In the genomic region with DNA sequence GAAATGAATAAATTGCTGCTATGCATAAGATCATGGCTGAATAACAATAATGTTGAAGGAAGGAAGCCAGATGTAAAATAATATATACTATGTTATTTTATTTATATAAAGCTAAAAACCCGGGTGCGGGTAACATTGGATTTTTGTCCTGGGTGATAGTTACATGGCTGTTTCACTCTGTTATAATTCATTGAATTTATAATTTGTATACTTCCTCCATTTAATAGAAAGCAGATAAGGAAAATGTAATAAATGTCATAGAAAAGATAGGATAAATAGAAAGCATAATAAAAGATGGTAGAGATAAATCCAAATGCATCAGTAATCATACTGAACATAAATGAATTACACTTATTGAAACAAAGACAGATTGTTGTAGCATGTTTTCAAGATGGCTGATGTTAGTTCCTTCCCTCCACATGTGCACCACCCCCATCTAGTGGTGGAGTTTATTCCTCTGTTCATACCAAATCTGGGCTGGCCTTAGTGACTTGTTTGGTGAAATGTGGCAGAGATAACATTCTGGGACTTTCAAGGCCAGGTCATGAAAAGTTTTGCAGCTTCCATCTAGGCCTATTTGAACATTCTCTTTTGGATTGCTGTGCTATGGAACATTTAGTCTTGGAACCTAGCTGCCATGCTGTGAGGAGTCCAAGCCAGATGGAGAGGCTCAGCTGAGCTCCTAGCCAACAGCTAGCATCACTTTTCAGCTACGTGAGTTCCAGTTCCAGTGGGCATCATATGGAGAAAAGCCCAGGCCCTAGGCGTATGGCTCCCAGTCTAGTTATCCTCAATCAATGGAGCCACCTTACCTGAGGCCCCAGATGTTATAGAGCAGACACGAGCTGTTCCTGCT, we compare ENCODE assay signal across 9 cellular contexts. TPM values are rescaled to one million over a fixed set of nuclear protein-coding genes. Genes with fewer than 3 reads are reported as not detected.
DNase-seq lines count a peak whose midpoint lies in the region; ATAC-seq and TF ChIP-seq lines count a peak whose summit lies in the region.
"Had no signal": no experiment of that assay in that cellular context is flagged by ENCODE, and none has a peak within 500 bp of the region (broad histone marks: within the 10 kb centered on the region; RNA-seq: fewer than 3 reads in every experiment).

No MANE protein-coding gene starts in this region.

- DNase-seq in DMS 273 treated with DMSO at 0.1 percent for 48 hours (lab: John Stamatoyannopoulos, UW): peak; percentile 50
- peak; percentile 57 for DNase-seq in HEK293T (ENCODE audit: extremely low spot score)
- DNase-seq in activated T-cell treated with anti-CD3 and anti-CD28 coated beads, Interleukin-2, amount 50 U/mL, for 4 hours: peak; percentile 51
- peak; percentile 69 for DNase-seq in fibroblast of villous mesenchyme (ENCODE audit: low read depth)
- no peak for DNase-seq in retinal pigment epithelial cell (ENCODE audit: low read depth)

- H3K4me1 Mint-ChIP-seq in activated T-cell treated with anti-CD3 and anti-CD28 coated beads, Interleukin-2, amount 50 U/mL, for 4 hours (ENCODE audit: low read depth): peaks cover 7% of the 10 kb centered on the region

- no peaks in the 10 kb centered on the region for H4K20me1 ChIP-seq in OCI-LY3 (ENCODE audit: insufficient read depth, low read length)

- peaks cover 16% of the 10 kb centered on the region for H3K4me1 ChIP-seq in OCI-LY3 (ENCODE audit: low read length)

- H3K4me2 ChIP-seq in OCI-LY3 (ENCODE audit: low read length): peak overlapping the region; percentile 54

- ATAC-seq in activated T-cell treated with anti-CD3 and anti-CD28 coated beads, Interleukin-2, amount 50 U/mL, for 4 hours: peak; percentile 97 to 98
- ATAC-seq in HG02973 (IDR thresholded peaks at IDR 0.05; ENCODE audit: unreplicated experiment) (no peak), HG03457 (IDR thresholded peaks at IDR 0.05; ENCODE audit: unreplicated experiment) (no peak)

- peaks cover 5% of the 10 kb centered on the region for H3K36me3 ChIP-seq in OCI-LY3 (replicated peaks; ENCODE audit: low read depth, low read length)

- H3K4me3 ChIP-seq in OCI-LY3 (ENCODE audit: low read length) (peak overlapping the region; percentile 45), fibroblast of villous mesenchyme (ENCODE audit: low read depth, low read length) (no peak overlapping the region), retinal pigment epithelial cell (ENCODE audit: low read length) (no peak overlapping the region)

- no peaks in the 10 kb centered on the region for H3K9me3 Mint-ChIP-seq in activated T-cell treated with anti-CD3 and anti-CD28 coated beads, Interleukin-2, amount 50 U/mL, for 4 hours

- H3K27me3 ChIP-seq in OCI-LY3 (ENCODE audit: low read depth, low read length): no peaks in the 10 kb centered on the region

- CTCF ChIA-PET in HEK293T (lab: Yijun Ruan, JAX): interaction anchor here (1.4 kb wide), 1 partner anchor 53 kb away, joined by 8 read pairs; no protein-coding TSS in a partner anchor

- TF ChIP-seq CTCF in OCI-LY3 (IDR thresholded peaks at IDR 0.05; ENCODE audit: low read depth, low read length): peak; percentile 84
- TF ChIP-seq CTCF in fibroblast of villous mesenchyme (IDR thresholded peaks at IDR 0.05; ENCODE audit: insufficient read depth, low read depth, low read length): peak; percentile 76
- peak; percentile 84 for TF ChIP-seq CTCF in retinal pigment epithelial cell (conservative IDR thresholded peaks at IDR 0.05; ENCODE audit: low read depth, low read length)

- POLR2A ChIA-PET in HEK293T (lab: Yijun Ruan, JAX): no interaction called here

- no peaks in the 10 kb centered on the region for H3K27me3 Mint-ChIP-seq in activated T-cell treated with anti-CD3 and anti-CD28 coated beads, Interleukin-2, amount 50 U/mL, for 4 hours (ENCODE audit: low read depth)
- H3K27me3 Mint-ChIP-seq: dendritic cell treated with granulocyte-macrophage colony-stimulating factor and Interleukin-4, amounts not matched to agents 40 ng/mL and 50 ng/mL, for 4 days had no signal

- peak overlapping the region; percentile 40; the same call in 1 of the 2 replicates for H2AFZ ChIP-seq in OCI-LY3 (ENCODE audit: low read depth, low read length)

- no peak overlapping the region for H3K27ac ChIP-seq in OCI-LY3 (ENCODE audit: low read length)

- no peaks in the 10 kb centered on the region for H3K79me2 ChIP-seq in OCI-LY3 (ENCODE audit: low read length)

- no peaks in the 10 kb centered on the region for H3K9me3 ChIP-seq in OCI-LY3 (ENCODE audit: insufficient read depth, low read length)

- peak overlapping the region; percentile 58 for H3K4me3 Mint-ChIP-seq in activated T-cell treated with anti-CD3 and anti-CD28 coated beads, Interleukin-2, amount 50 U/mL, for 4 hours

- H3K36me3 Mint-ChIP-seq in activated T-cell treated with anti-CD3 and anti-CD28 coated beads, Interleukin-2, amount 50 U/mL, for 4 hours (ENCODE audit: insufficient read depth): peaks cover 8% of the 10 kb centered on the region

- peak overlapping the region; percentile 11; the same call in 1 of the 2 replicates for H3K9ac ChIP-seq in OCI-LY3 (ENCODE audit: low read length)

TF ChIP-seq in HEK293T, 16 proteins besides CTCF, POLR2A, EP300 and RAD21:
- TF ChIP-seq ZNF384 (IDR thresholded peaks at IDR 0.05) (no peak), ELF4 (IDR thresholded peaks at IDR 0.05) (no peak), LEF1 (IDR thresholded peaks at IDR 0.05; ENCODE audit: borderline replicate concordance) (no peak), NFRKB (IDR thresholded peaks at IDR 0.05) (no peak), FOXA1 (IDR thresholded peaks at IDR 0.05) (no peak), SP1 (IDR thresholded peaks at IDR 0.05) (no peak), ARNT (IDR thresholded peaks at IDR 0.05) (no peak), SUZ12 (IDR thresholded peaks at IDR 0.05) (no peak), TARDBP (IDR thresholded peaks at IDR 0.05) (no peak), FOXM1 (IDR thresholded peaks at IDR 0.05; ENCODE audit: borderline replicate concordance) (no peak), CTBP1 (IDR thresholded peaks at IDR 0.05; ENCODE audit: borderline replicate concordance) (no peak), HDGF (IDR thresholded peaks at IDR 0.05; ENCODE audit: borderline replicate concordance) (no peak), BHLHE40 (IDR thresholded peaks at IDR 0.05; ENCODE audit: borderline replicate concordance) (no peak), FOXK2 (IDR thresholded peaks at IDR 0.05) (no peak), L3MBTL2 (conservative IDR thresholded peaks at IDR 0.05) (no peak)
- TF ChIP-seq, protein P1, sequence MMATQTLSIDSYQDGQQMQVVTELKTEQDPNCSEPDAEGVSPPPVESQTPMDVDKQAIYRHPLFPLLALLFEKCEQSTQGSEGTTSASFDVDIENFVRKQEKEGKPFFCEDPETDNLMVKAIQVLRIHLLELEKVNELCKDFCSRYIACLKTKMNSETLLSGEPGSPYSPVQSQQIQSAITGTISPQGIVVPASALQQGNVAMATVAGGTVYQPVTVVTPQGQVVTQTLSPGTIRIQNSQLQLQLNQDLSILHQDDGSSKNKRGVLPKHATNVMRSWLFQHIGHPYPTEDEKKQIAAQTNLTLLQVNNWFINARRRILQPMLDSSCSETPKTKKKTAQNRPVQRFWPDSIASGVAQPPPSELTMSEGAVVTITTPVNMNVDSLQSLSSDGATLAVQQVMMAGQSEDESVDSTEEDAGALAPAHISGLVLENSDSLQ (IDR thresholded peaks at IDR 0.05): no peak
TF ChIP-seq in HEK293T: peak in this region for 0.

RNA-seq across cellular contexts. Expression of a gene that starts 46.9 kb away (rescaled TPM):
- total RNA-seq in activated T-cell treated with anti-CD3 and anti-CD28 coated beads, Interleukin-2, amount 50 U/mL, for 4 hours: 1 to 10 TPM; 6.0 to 7.2 (median 6.5) TPM
- total RNA-seq in fibroblast of villous mesenchyme: 6.4 and 8.6 TPM in 2 replicates

Comparison
In these comparisons a context has a peak if more than half of its experiments do, and no peak if none do; other contexts are left out.
1. ATAC-seq: peak in activated T-cell treated with anti-CD3 and anti-CD28 coated beads, Interleukin-2, amount 50 U/mL, for 4 hours (2 of 2); none in HG02973 (single experiment) and HG03457 (single experiment).
2. Peak in every context shown above with its lines, with median percentiles within 50 percentile points of each other: CTCF ChIP-seq.